ENCODE assay signal across 33 cellular contexts in the genomic region with DNA sequence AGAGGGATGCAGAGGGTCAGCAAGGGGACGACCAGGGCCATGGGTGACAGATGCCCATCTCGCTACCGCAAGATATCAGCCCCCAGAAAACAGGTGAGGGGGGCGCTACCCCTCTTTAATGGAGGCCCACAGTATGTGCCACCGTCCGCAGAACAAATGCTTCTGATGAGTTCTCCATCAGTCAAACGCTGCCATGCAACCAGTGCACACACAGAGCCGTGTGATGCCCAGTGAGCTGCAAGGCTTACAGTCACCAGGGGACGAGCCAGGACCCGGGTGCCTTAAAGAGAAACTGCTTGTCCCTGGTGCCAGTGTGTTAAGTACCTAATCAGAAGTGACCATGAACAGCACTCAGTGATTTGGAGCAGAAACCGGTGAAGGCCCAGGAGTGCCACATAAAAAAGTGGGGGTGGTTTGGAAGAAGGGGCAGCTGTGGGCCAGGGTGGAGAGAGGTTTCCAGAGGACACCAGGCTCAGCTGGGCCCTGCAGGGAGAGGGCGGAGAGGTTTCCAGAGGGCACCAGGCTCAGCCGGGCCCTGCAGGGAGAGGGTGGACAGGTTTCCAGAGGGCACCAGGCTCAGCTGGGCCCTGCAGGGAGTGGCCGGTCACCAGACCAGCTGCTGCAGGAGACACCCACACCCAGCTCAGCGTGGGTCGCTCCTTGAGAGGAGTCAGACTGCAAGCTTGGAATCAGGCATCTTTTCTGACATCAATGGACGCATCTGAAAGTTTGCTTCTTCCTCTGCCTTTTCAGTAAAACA. TPM values are rescaled to one million over a fixed set of nuclear protein-coding genes. Genes with fewer than 3 reads are reported as not detected.
"Had no signal": no experiment of that assay in that cellular context is flagged by ENCODE, and none has a peak within 500 bp of the region (broad histone marks: within the 10 kb centered on the region; RNA-seq: fewer than 3 reads in every experiment).

No MANE protein-coding gene starts in this region.

- H3K36me3 Mint-ChIP-seq: activated CD4-positive, alpha-beta memory T cell treated with anti-CD3 and anti-CD28 coated beads for 36 hours; activated CD8-positive, alpha-beta memory T cell treated with anti-CD3 and anti-CD28 coated beads, Interleukin-2, amount 10 ng/mL, durations not matched to agents 7 days and 5 days; activated naive CD4-positive, alpha-beta T cell treated with anti-CD3 and anti-CD28 coated beads, Interleukin-2, amount 50 U/mL, for 24 hours; activated naive CD8-positive, alpha-beta T cell treated with anti-CD3 and anti-CD28 coated beads for 36 hours had no signal

- H3K9me3 Mint-ChIP-seq: activated CD4-positive, alpha-beta memory T cell treated with anti-CD3 and anti-CD28 coated beads for 36 hours; activated CD4-positive, alpha-beta T cell treated with anti-CD3 and anti-CD28 coated beads, Interleukin-2, amount 10 ng/mL, durations not matched to agents 24 days and 14 days; activated naive CD4-positive, alpha-beta T cell treated with anti-CD3 and anti-CD28 coated beads for 36 hours; activated naive CD4-positive, alpha-beta T cell treated with anti-CD3 and anti-CD28 coated beads, Interleukin-2, amount 50 U/mL, for 24 hours; activated naive CD8-positive, alpha-beta T cell treated with anti-CD3 and anti-CD28 coated beads for 36 hours; activated naive CD8-positive, alpha-beta T cell treated with anti-CD3 and anti-CD28 coated beads, Interleukin-2, amount 50 U/mL, for 24 hours; activated T-helper 1 cell treated with anti-CD3 and anti-CD28 coated beads, Interleukin-12 subunit alpha, Interleukin-12 subunit beta, Interleukin-2, Interleukin-4 antibody, amounts not matched to agents 30 ng/mL and 10 ng/mL and 1 ng/mL, durations not matched to agents 14 hours and 24 hours and 36 hours; activated T-helper 2 cell treated with anti-CD3 and anti-CD28 coated beads, Interferon-gamma antibody, Interleukin-2, Interleukin-4, amounts not matched to agents 10 μg/mL and 5 μg/mL and 100 μg/mL, durations not matched to agents 14 hours and 24 hours and 36 hours had no signal

- ATAC-seq: activated CD4-positive, alpha-beta T cell treated with anti-CD3 and anti-CD28 coated beads for 36 hours; activated CD8-positive, alpha-beta memory T cell treated with anti-CD3 and anti-CD28 coated beads, Interleukin-2, amount 10 ng/mL, durations not matched to agents 7 days and 5 days; activated CD8-positive, alpha-beta T cell treated with anti-CD3 and anti-CD28 coated beads, Interleukin-2, amount 10 ng/mL, durations not matched to agents 7 days and 5 days; activated naive CD8-positive, alpha-beta T cell treated with anti-CD3 and anti-CD28 coated beads, Interleukin-2, amount 50 U/mL, for 24 hours; body of pancreas; effector memory CD8-positive, alpha-beta T cell; foreskin keratinocyte; gastrocnemius medialis had no signal

- H3K4me1 Mint-ChIP-seq: activated CD4-positive, alpha-beta T cell treated with anti-CD3 and anti-CD28 coated beads for 36 hours; activated CD4-positive, alpha-beta T cell treated with anti-CD3 and anti-CD28 coated beads, Interleukin-2, amount 10 ng/mL, durations not matched to agents 24 days and 14 days; activated CD8-positive, alpha-beta memory T cell treated with anti-CD3 and anti-CD28 coated beads, Interleukin-2, amount 10 ng/mL, durations not matched to agents 7 days and 5 days; activated naive CD4-positive, alpha-beta T cell treated with anti-CD3 and anti-CD28 coated beads, Interleukin-2, amount 50 U/mL, for 24 hours; activated naive CD8-positive, alpha-beta T cell treated with anti-CD3 and anti-CD28 coated beads for 36 hours; activated naive CD8-positive, alpha-beta T cell treated with anti-CD3 and anti-CD28 coated beads, Interleukin-2, amount 50 U/mL, for 24 hours had no signal

- DNase-seq: activated CD4-positive, alpha-beta memory T cell treated with anti-CD3 and anti-CD28 coated beads for 36 hours; activated CD4-positive, alpha-beta T cell treated with anti-CD3 and anti-CD28 coated beads for 36 hours; activated CD4-positive, alpha-beta T cell treated with anti-CD3 and anti-CD28 coated beads, Interleukin-2, amount 10 ng/mL, durations not matched to agents 24 days and 14 days; activated CD4-positive, CD25-positive, alpha-beta regulatory T cell; activated CD4-positive, CD25-positive, alpha-beta regulatory T cell treated with anti-CD3 and anti-CD28 coated beads, Interleukin-2, amount 50 U/mL, for 72 hours; activated CD8-positive, alpha-beta memory T cell treated with anti-CD3 and anti-CD28 coated beads, Interleukin-2, amount 10 ng/mL, durations not matched to agents 7 days and 5 days; activated CD8-positive, alpha-beta memory T cell treated with anti-CD3 and anti-CD28 coated beads, Interleukin-2, amount 50 U/mL, for 4 hours; activated CD8-positive, alpha-beta T cell treated with anti-CD3 and anti-CD28 coated beads, Interleukin-2, amount 10 ng/mL, durations not matched to agents 7 days and 5 days; activated effector memory CD4-positive, alpha-beta T cell treated with anti-CD3 and anti-CD28 coated beads, Interleukin-2, amount 50 U/mL, for 16 hours; activated naive CD4-positive, alpha-beta T cell treated with anti-CD3 and anti-CD28 coated beads for 36 hours; activated naive CD8-positive, alpha-beta T cell treated with anti-CD3 and anti-CD28 coated beads for 36 hours; activated naive CD8-positive, alpha-beta T cell treated with anti-CD3 and anti-CD28 coated beads, Interleukin-2, amount 50 U/mL, for 24 hours; activated T-cell treated with anti-CD3 and anti-CD28 coated beads, Interleukin-2, amount 50 U/mL, for 1 hour; activated T-cell treated with anti-CD3 and anti-CD28 coated beads, Interleukin-2, amount 50 U/mL, for 48 hours; adrenal gland; amygdala; caudate nucleus; cortex of kidney; dermis blood vessel endothelial cell; effector CD4-positive, alpha-beta T cell; effector memory CD8-positive, alpha-beta T cell; erythroblast; foreskin keratinocyte; gastrocnemius medialis; T-helper 2 cell had no signal

- H3K27ac Mint-ChIP-seq: activated CD4-positive, alpha-beta memory T cell treated with anti-CD3 and anti-CD28 coated beads for 36 hours; activated CD4-positive, alpha-beta T cell treated with anti-CD3 and anti-CD28 coated beads for 36 hours; activated CD4-positive, alpha-beta T cell treated with anti-CD3 and anti-CD28 coated beads, Interleukin-2, amount 10 ng/mL, durations not matched to agents 24 days and 14 days; activated CD8-positive, alpha-beta memory T cell treated with anti-CD3 and anti-CD28 coated beads, Interleukin-2, amount 10 ng/mL, durations not matched to agents 7 days and 5 days; activated CD8-positive, alpha-beta T cell treated with anti-CD3 and anti-CD28 coated beads, Interleukin-2, amount 10 ng/mL, durations not matched to agents 7 days and 5 days; activated naive CD4-positive, alpha-beta T cell treated with anti-CD3 and anti-CD28 coated beads for 36 hours; activated naive CD4-positive, alpha-beta T cell treated with anti-CD3 and anti-CD28 coated beads, Interleukin-2, amount 50 U/mL, for 24 hours; activated naive CD8-positive, alpha-beta T cell treated with anti-CD3 and anti-CD28 coated beads for 36 hours; activated naive CD8-positive, alpha-beta T cell treated with anti-CD3 and anti-CD28 coated beads, Interleukin-2, amount 50 U/mL, for 24 hours; activated T-helper 1 cell treated with anti-CD3 and anti-CD28 coated beads, Interleukin-12 subunit alpha, Interleukin-12 subunit beta, Interleukin-2, Interleukin-4 antibody, amounts not matched to agents 30 ng/mL and 10 ng/mL and 1 ng/mL, durations not matched to agents 14 hours and 24 hours and 36 hours; activated T-helper 2 cell treated with anti-CD3 and anti-CD28 coated beads, Interferon-gamma antibody, Interleukin-2, Interleukin-4, amounts not matched to agents 10 μg/mL and 5 μg/mL and 100 μg/mL, durations not matched to agents 14 hours and 24 hours and 36 hours; effector memory CD8-positive, alpha-beta T cell had no signal

- H3K4me3 Mint-ChIP-seq: activated CD4-positive, alpha-beta memory T cell treated with anti-CD3 and anti-CD28 coated beads for 36 hours; activated CD4-positive, alpha-beta T cell treated with anti-CD3 and anti-CD28 coated beads for 36 hours; activated CD4-positive, alpha-beta T cell treated with anti-CD3 and anti-CD28 coated beads, Interleukin-2, amount 10 ng/mL, durations not matched to agents 24 days and 14 days; activated CD8-positive, alpha-beta memory T cell treated with anti-CD3 and anti-CD28 coated beads, Interleukin-2, amount 10 ng/mL, durations not matched to agents 7 days and 5 days; activated CD8-positive, alpha-beta T cell treated with anti-CD3 and anti-CD28 coated beads, Interleukin-2, amount 10 ng/mL, durations not matched to agents 7 days and 5 days; activated naive CD4-positive, alpha-beta T cell treated with anti-CD3 and anti-CD28 coated beads for 36 hours; activated naive CD4-positive, alpha-beta T cell treated with anti-CD3 and anti-CD28 coated beads, Interleukin-2, amount 50 U/mL, for 24 hours; activated naive CD8-positive, alpha-beta T cell treated with anti-CD3 and anti-CD28 coated beads for 36 hours; activated naive CD8-positive, alpha-beta T cell treated with anti-CD3 and anti-CD28 coated beads, Interleukin-2, amount 50 U/mL, for 24 hours; activated T-helper 1 cell treated with anti-CD3 and anti-CD28 coated beads, Interleukin-12 subunit alpha, Interleukin-12 subunit beta, Interleukin-2, Interleukin-4 antibody, amounts not matched to agents 30 ng/mL and 10 ng/mL and 1 ng/mL, durations not matched to agents 14 hours and 24 hours and 36 hours; effector memory CD8-positive, alpha-beta T cell had no signal

RNA-seq across cellular contexts. Expression of gene TCERG1L, which starts 50.9 kb away (rescaled TPM):
- total RNA-seq: activated CD4-positive, alpha-beta memory T cell treated with anti-CD3 and anti-CD28 coated beads for 36 hours; activated CD4-positive, alpha-beta T cell treated with anti-CD3 and anti-CD28 coated beads, Interleukin-2, amount 10 ng/mL, durations not matched to agents 24 days and 14 days; aorta; chondrocyte; dermis blood vessel endothelial cell; esophagus muscularis mucosa; foreskin keratinocyte; gastrocnemius medialis; T-helper 1 cell treated with Interleukin-12 subunit alpha and Interleukin-12 subunit beta and Interleukin-4 antibody, amounts not matched to agents 30 ng/mL and 1 ng/mL, for 36 hours had no signal
